ENCODE assay signal across 8 cellular contexts in genomic region chr1:222095606-222096475, GRCh38.
DNase-seq lines count a peak whose midpoint lies in the region; ATAC-seq and TF ChIP-seq lines count a peak whose summit lies in the region.

No MANE protein-coding gene starts in this region.

- H3K27me3 ChIP-seq in GM23338 (ENCODE audit: insufficient read depth), result no peaks in the 10 kb centered on the region
- no peaks in the 10 kb centered on the region for H3K27me3 ChIP-seq in Loucy (ENCODE audit: insufficient read depth, low read length, poor library complexity, severe bottlenecking)
- no peaks in the 10 kb centered on the region for H3K27me3 ChIP-seq in endodermal cell (ENCODE audit: control insufficient read depth, insufficient read depth, low read length, poor library complexity, severe bottlenecking)
- no peaks in the 10 kb centered on the region for H3K27me3 ChIP-seq in neuronal stem cell (ENCODE audit: control insufficient read depth in 3 of 3, insufficient read depth in 3 of 3, low read depth in 1 of 3, low read length in 3 of 3)
- no peaks in the 10 kb centered on the region for H3K27me3 ChIP-seq in uterus

- H3K4me2 ChIP-seq in GM23338, result no peak overlapping the region
- H3K4me2 ChIP-seq in Loucy (ENCODE audit: low read depth, low read length, poor library complexity, severe bottlenecking), result no peak overlapping the region
- H3K4me2 ChIP-seq in neuronal stem cell (ENCODE audit: insufficient read depth, low read length, poor library complexity, severe bottlenecking), result no peak overlapping the region

- H3K14ac ChIP-seq in neuronal stem cell (ENCODE audit: low read length), result no peak overlapping the region

- no peaks in the 10 kb centered on the region for H4K20me1 ChIP-seq in GM23338 (replicated peaks; ENCODE audit: insufficient read depth)
- no peaks in the 10 kb centered on the region for H4K20me1 ChIP-seq in Loucy (ENCODE audit: insufficient read depth, low read length, poor library complexity, severe bottlenecking)

- no peak overlapping the region for H4K91ac ChIP-seq in neuronal stem cell (ENCODE audit: low read depth, low read length, poor library complexity)

- ATAC-seq in GM23338, result peak; percentile 90

- H3K27ac Mint-ChIP-seq in GM23338 (no peak overlapping the region), endodermal cell (no peak overlapping the region)

- no peak overlapping the region for H3K4me3 ChIP-seq in GM23338
- H3K4me3 ChIP-seq in Loucy (ENCODE audit: low read length, poor library complexity, severe bottlenecking), result no peak overlapping the region
- no peak overlapping the region for H3K4me3 ChIP-seq in endodermal cell (ENCODE audit: low read length)
- H3K4me3 ChIP-seq in neuronal stem cell (ENCODE audit: low read length in 2 of 2), result no peak overlapping the region
- H3K4me3 ChIP-seq in uterus, result no peak overlapping the region

- H3K4me3 Mint-ChIP-seq in GM23338 (no peak overlapping the region), endodermal cell (no peak overlapping the region)

- H2BK5ac ChIP-seq in neuronal stem cell (ENCODE audit: low read length), result no peak overlapping the region

- H3K9me3 Mint-ChIP-seq in GM23338 (no peaks in the 10 kb centered on the region), endodermal cell (no peaks in the 10 kb centered on the region)

- H2AK5ac ChIP-seq in neuronal stem cell (ENCODE audit: low read depth, low read length), result no peak overlapping the region

- H3K9ac ChIP-seq in Loucy (ENCODE audit: low read depth, low read length, poor library complexity, severe bottlenecking) (no peak overlapping the region), endodermal cell (ENCODE audit: extremely low read depth, low read length, poor library complexity, severe bottlenecking) (no peak overlapping the region), neuronal stem cell (ENCODE audit: low read depth, low read length, poor library complexity) (no peak overlapping the region)

- TF ChIP-seq CTCF in GM10266 (IDR thresholded peaks at IDR 0.05; ENCODE audit: control insufficient read depth, insufficient read depth, low read depth, missing control alignments), result peak; percentile 83
- peak; percentile 86 to 90 for TF ChIP-seq CTCF in GM23338 (conservative IDR thresholded peaks at IDR 0.05; ENCODE audit: low read depth in 2 of 2)
- TF ChIP-seq CTCF in Loucy (conservative IDR thresholded peaks at IDR 0.05; ENCODE audit: low read length), result peak; percentile 98
- TF ChIP-seq CTCF in endodermal cell (conservative IDR thresholded peaks at IDR 0.05), result peak; percentile 93
- TF ChIP-seq CTCF in uterus (IDR thresholded peaks at IDR 0.05), result peak in 3 of 4 experiments; percentile 23 to 42 (median 31)

- H2BK120ac ChIP-seq in neuronal stem cell (ENCODE audit: low read depth, low read length), result no peak overlapping the region

- H3K27me3 Mint-ChIP-seq in GM23338 (ENCODE audit: insufficient read depth, low read depth, poor library complexity) (peaks cover 4% of the 10 kb centered on the region), endodermal cell (ENCODE audit: insufficient read depth) (no peaks in the 10 kb centered on the region)

- no peak overlapping the region for H2AFZ ChIP-seq in GM23338
- no peak overlapping the region for H2AFZ ChIP-seq in Loucy (ENCODE audit: low read length)
- no peak overlapping the region for H2AFZ ChIP-seq in neuronal stem cell (ENCODE audit: low read length)

- H3K9me2 ChIP-seq in GM23338 (ENCODE audit: insufficient read depth) (0 out of 2 replicates have a peak, but pooled peaks cover 7% of the 10 kb centered on the region), Loucy (replicated peaks; ENCODE audit: low read depth, low read length) (no peaks in the 10 kb centered on the region)

- H3K4me1 ChIP-seq in GM23338 (ENCODE audit: insufficient read depth), result peaks cover 18% of the 10 kb centered on the region
- no peaks in the 10 kb centered on the region for H3K4me1 ChIP-seq in Loucy (ENCODE audit: insufficient read depth, low read length, poor library complexity, severe bottlenecking)
- peaks cover 6% of the 10 kb centered on the region for H3K4me1 ChIP-seq in endodermal cell (ENCODE audit: control insufficient read depth, insufficient read depth, low read length)
- no peaks in the 10 kb centered on the region for H3K4me1 ChIP-seq in neuronal stem cell (ENCODE audit: control insufficient read depth in 2 of 2, insufficient read depth in 1 of 2, low read depth in 1 of 2, low read length in 2 of 2)
- no peaks in the 10 kb centered on the region for H3K4me1 ChIP-seq in uterus

- no peaks in the 10 kb centered on the region for H3K79me2 ChIP-seq in GM23338 (replicated peaks; ENCODE audit: insufficient read depth)
- no peaks in the 10 kb centered on the region for H3K79me2 ChIP-seq in Loucy (ENCODE audit: insufficient read depth, low read length)

- WGBS in endodermal cell (ENCODE audit: insufficient coverage in 1 of 2, insufficient read length in 1 of 2), 2 experiments, result 85 to 87% methylated on average over 11 of the region's 11 CpGs
- no CpG with 5 or more reads among the region's 11 CpGs for WGBS in neuronal stem cell (ENCODE audit: extremely low coverage in 2 of 2, insufficient read length in 2 of 2, insufficient replicate concordance in 1 of 2), 2 donors

- no peak overlapping the region for H3K23ac ChIP-seq in neuronal stem cell (ENCODE audit: low read depth, low read length, poor library complexity)

- H2BK15ac ChIP-seq in neuronal stem cell (ENCODE audit: low read length), result no peak overlapping the region

- H2BK12ac ChIP-seq in neuronal stem cell (ENCODE audit: low read length), result no peak overlapping the region

- H3K36me3 ChIP-seq in GM23338 (ENCODE audit: insufficient read depth), result no peaks in the 10 kb centered on the region
- no peaks in the 10 kb centered on the region for H3K36me3 ChIP-seq in Loucy (ENCODE audit: insufficient read depth, low read length)
- H3K36me3 ChIP-seq in endodermal cell (ENCODE audit: control insufficient read depth, insufficient read depth, low read length), result no peaks in the 10 kb centered on the region
- no peaks in the 10 kb centered on the region for H3K36me3 ChIP-seq in neuronal stem cell (replicated peaks in 1 of 2; ENCODE audit: control insufficient read depth in 2 of 2, insufficient read depth in 2 of 2, low read length in 2 of 2)
- no peaks in the 10 kb centered on the region for H3K36me3 ChIP-seq in uterus

- H3K79me1 ChIP-seq in neuronal stem cell (ENCODE audit: low read depth, low read length), result no peaks in the 10 kb centered on the region

- H3K4me1 Mint-ChIP-seq in GM23338 (peaks cover 15% of the 10 kb centered on the region; the same call in 2 of the 3 replicates), endodermal cell (peaks cover 6% of the 10 kb centered on the region)

- no peak overlapping the region for H3K4ac ChIP-seq in neuronal stem cell (ENCODE audit: low read length)

- H3F3A ChIP-seq in GM23338 (replicated peaks; ENCODE audit: low read depth), result no peaks in the 10 kb centered on the region
- no peaks in the 10 kb centered on the region for H3F3A ChIP-seq in Loucy (ENCODE audit: low read depth)

- no peak overlapping the region for H3K18ac ChIP-seq in neuronal stem cell (ENCODE audit: low read length)

- no peak for TF ChIP-seq POLR2A in uterus (IDR thresholded peaks at IDR 0.05)

- no peak overlapping the region for H4K8ac ChIP-seq in neuronal stem cell (ENCODE audit: low read depth, low read length)

- intact Hi-C loops in uterus (cut with DNase I; ENCODE audit: low total_unique reads), result no loop called here

- H3K36me3 Mint-ChIP-seq in GM23338 (ENCODE audit: low read depth) (no peaks in the 10 kb centered on the region), endodermal cell (ENCODE audit: low read depth) (no peaks in the 10 kb centered on the region)

- DNase-seq in GM10266 (ENCODE audit: extremely low spot score) (peak; percentile 60), GM23338 (ENCODE audit: low spot score) (peak; percentile 79), endodermal cell (peak; percentile 83), neuronal stem cell (ENCODE audit: low spot score) (peak; percentile 30), uterus (peak in 1 of 2 donors; percentile 17), GM03348 (ENCODE audit: low spot score) (no peak)
- peak; percentile 52 for DNase-seq in activated CD4-positive, alpha-beta T cell treated with anti-CD3 and anti-CD28 coated beads, Interleukin-2, amount 50 U/mL, for 1 hour

- H3K27ac ChIP-seq in GM23338 (ENCODE audit: low read depth) (no peak overlapping the region), endodermal cell (ENCODE audit: low read depth, low read length) (no peak overlapping the region), neuronal stem cell (replicated peaks; ENCODE audit: low read length) (no peak overlapping the region), uterus (no peak overlapping the region)

- H3K9me3 ChIP-seq in Loucy (ENCODE audit: insufficient read depth, low read depth, low read length) (no peaks in the 10 kb centered on the region), endodermal cell (ENCODE audit: control insufficient read depth, low read length) (no peaks in the 10 kb centered on the region), neuronal stem cell (replicated peaks in 1 of 2; ENCODE audit: control insufficient read depth in 2 of 2, insufficient read depth in 1 of 2, low read depth in 1 of 2, low read length in 2 of 2) (no peaks in the 10 kb centered on the region), uterus (no peaks in the 10 kb centered on the region)

TF ChIP-seq in GM23338, 12 proteins besides CTCF, POLR2A, EP300 and RAD21 (continues in another document):
- no peak for TF ChIP-seq EZH2 (IDR thresholded peaks at IDR 0.05; ENCODE audit: low read depth, unreplicated experiment)
- no peak for TF ChIP-seq CREB1 (CRISPR knock-in tag; IDR thresholded peaks at IDR 0.05; ENCODE audit: low read depth)
- TF ChIP-seq JUNB (IDR thresholded peaks at IDR 0.05; ENCODE audit: unreplicated experiment), result no peak
- no peak for TF ChIP-seq NANOG (IDR thresholded peaks at IDR 0.05; ENCODE audit: borderline replicate concordance)
- no peak for TF ChIP-seq STAT1 (IDR thresholded peaks at IDR 0.05; ENCODE audit: unreplicated experiment)
- TF ChIP-seq, protein P1, sequence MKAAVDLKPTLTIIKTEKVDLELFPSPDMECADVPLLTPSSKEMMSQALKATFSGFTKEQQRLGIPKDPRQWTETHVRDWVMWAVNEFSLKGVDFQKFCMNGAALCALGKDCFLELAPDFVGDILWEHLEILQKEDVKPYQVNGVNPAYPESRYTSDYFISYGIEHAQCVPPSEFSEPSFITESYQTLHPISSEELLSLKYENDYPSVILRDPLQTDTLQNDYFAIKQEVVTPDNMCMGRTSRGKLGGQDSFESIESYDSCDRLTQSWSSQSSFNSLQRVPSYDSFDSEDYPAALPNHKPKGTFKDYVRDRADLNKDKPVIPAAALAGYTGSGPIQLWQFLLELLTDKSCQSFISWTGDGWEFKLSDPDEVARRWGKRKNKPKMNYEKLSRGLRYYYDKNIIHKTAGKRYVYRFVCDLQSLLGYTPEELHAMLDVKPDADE (IDR thresholded peaks at IDR 0.05), result no peak
- no peak for TF ChIP-seq ZNF331 (CRISPR knock-in tag; IDR thresholded peaks at IDR 0.05; ENCODE audit: low read depth)

Comparison
In these comparisons a context has a peak if more than half of its experiments do, and no peak if none do; other contexts are left out.
1. CTCF ChIP-seq: peak in every context shown above with its lines; median percentile 98 in Loucy; 93 in endodermal cell; 88 in GM23338; 83 in GM10266; 31 in uterus.